Comparison of ENCODE assay signal across 8 cellular contexts in genomic region chr1:154975409-154976205, GRCh38. TPM values are rescaled to one million over a fixed set of nuclear protein-coding genes. Genes with fewer than 3 reads are reported as not detected.
DNase-seq lines count a peak whose midpoint lies in the region; ATAC-seq, FAIRE-seq and TF ChIP-seq lines count a peak whose summit lies in the region.

No MANE protein-coding gene starts in this region.

- dilution Hi-C loops in keratinocyte (cut with MboI; ENCODE audit: extremely low pct_ligation_motif_present, low sequenced_read_pairs) = no loop called here

- no peaks in the 10 kb centered on the region for H4K20me1 ChIP-seq in keratinocyte (ENCODE audit: control insufficient read depth, extremely low read depth, insufficient read depth, low read length)

- peaks cover 43% of the 10 kb centered on the region for H3K79me2 ChIP-seq in keratinocyte (ENCODE audit: control insufficient read depth, insufficient read depth, low read length)

- no peak for FAIRE-seq in keratinocyte (lab: Jason Lieb, UNC)

- no peaks in the 10 kb centered on the region for H3K27me3 ChIP-seq in keratinocyte (ENCODE audit: control insufficient read depth, extremely low read depth, insufficient read depth, low read length)

- no peak for TF ChIP-seq CTCF in keratinocyte (optimal IDR thresholded peaks at IDR 0.05 in 1 of 3, IDR thresholded peaks at IDR 0.05 in 1 of 3, conservative IDR thresholded peaks at IDR 0.05 in 1 of 3; ENCODE audit: extremely low read depth in 1 of 3, insufficient read depth in 2 of 3, low read length in 3 of 3)

- H3K9ac ChIP-seq in keratinocyte (ENCODE audit: control insufficient read depth, extremely low read depth, insufficient read depth, low read length) = peak overlapping the region; percentile 96

- peak overlapping the region; percentile 95 for H3K4me2 ChIP-seq in keratinocyte (ENCODE audit: control insufficient read depth, extremely low read depth, insufficient read depth, low read depth, low read length)

- H3K27ac ChIP-seq in angular gyrus (ENCODE audit: low read depth, low read length) (peak overlapping the region; percentile 94), keratinocyte (ENCODE audit: control insufficient read depth, insufficient read depth, low read length) (peak overlapping the region; percentile 98)

- H3K9me1 ChIP-seq in keratinocyte (ENCODE audit: control insufficient read depth, extremely low read depth, insufficient read depth, low read length) = no peaks in the 10 kb centered on the region

- H3K4me1 ChIP-seq in keratinocyte (ENCODE audit: control insufficient read depth, extremely low read depth, insufficient read depth, low read length) = peaks cover 29% of the 10 kb centered on the region

- H2AFZ ChIP-seq in keratinocyte (ENCODE audit: control insufficient read depth, low read length) = peak overlapping the region; percentile 42

- peak; percentile 46 to 67 for DNase-seq in NOMO-1 (lab: John Stamatoyannopoulos, UW; ENCODE audit: unreplicated experiment in 2 of 2)
- no peak for DNase-seq in NOMO-1 treated with dmso at 0.1 percent for 144 hours (lab: John Stamatoyannopoulos, UW; ENCODE audit: unreplicated experiment)
- DNase-seq in RPMI8226 = peak; percentile 83
- no peak for DNase-seq in keratinocyte (ENCODE audit: low read depth, low spot score)
- DNase-seq in stimulated activated CD4-positive, alpha-beta T cell treated with anti-CD3 and anti-CD28 coated beads, Interleukin-4, amount 100 ng/mL, for 48 hours (ENCODE audit: low read depth in 2 of 2) = peak; percentile 45 to 57
- DNase-seq in NCI-H1694 (lab: John Stamatoyannopoulos, UW) = no peak

- no peak for ATAC-seq in GM21381 (IDR thresholded peaks at IDR 0.05; ENCODE audit: unreplicated experiment)

- H3K4me3 ChIP-seq in keratinocyte (ENCODE audit: control insufficient read depth in 2 of 3, extremely low read depth in 1 of 3, insufficient read depth in 2 of 3, low read depth in 1 of 3, low read length in 3 of 3) = peak overlapping the region; percentile 57 to 98 (median 82)

- H3K9me3 ChIP-seq in keratinocyte (ENCODE audit: control insufficient read depth, low read depth, low read length) = no peaks in the 10 kb centered on the region

- H3K36me3 ChIP-seq in keratinocyte (ENCODE audit: control insufficient read depth in 2 of 2, extremely low read depth in 1 of 2, insufficient read depth in 2 of 2, low read length in 2 of 2) = peaks cover 0 to 10% of the 10 kb centered on the region in 2 experiments

RNA-seq across cellular contexts. Expression of gene CKS1B, which starts 1.1 kb away (rescaled TPM):
- 133 to 300 TPM (median 217 TPM) in 3 replicates for polyA plus RNA-seq in keratinocyte
- polyA plus RNA-seq in keratinocyte (2011; ENCODE audit: low read depth) = 8.8 TPM
- polyA plus RNA-seq in keratinocyte (2011; cell fraction: cytosol; rRNA removed) = 204 and 245 TPM in 2 replicates
- 66.6 and 66.9 TPM in 2 replicates for polyA plus RNA-seq in keratinocyte (2011; cell fraction: nucleus; rRNA removed)
- 78.8 and 129 TPM in 2 replicates for polyA plus RNA-seq in keratinocyte (2012; ENCODE audit: low replicate concordance)
- polyA minus RNA-seq in keratinocyte = 75.8 to 128 TPM (median 83.8 TPM) in 3 replicates
- polyA minus RNA-seq in keratinocyte (2011; cell fraction: cytosol; rRNA and poly(A)+ RNA removed) = 44.7 TPM
- 10.4 and 19.9 TPM in 2 replicates for polyA minus RNA-seq in keratinocyte (2011; cell fraction: nucleus; rRNA and poly(A)+ RNA removed)

RNA-seq across cellular contexts. Expression of gene SHC1, which starts 5.1 kb away (rescaled TPM):
- polyA plus RNA-seq in keratinocyte = 245 to 385 TPM (median 272 TPM) in 3 replicates
- 41.9 TPM for polyA plus RNA-seq in keratinocyte (2011; ENCODE audit: low read depth)
- 316 and 399 TPM in 2 replicates for polyA plus RNA-seq in keratinocyte (2011; cell fraction: cytosol; rRNA removed)
- polyA plus RNA-seq in keratinocyte (2011; cell fraction: nucleus; rRNA removed) = 637 and 800 TPM in 2 replicates
- 195 and 241 TPM in 2 replicates for polyA plus RNA-seq in keratinocyte (2012; ENCODE audit: low replicate concordance)
- polyA minus RNA-seq in keratinocyte = 280 to 465 TPM (median 409 TPM) in 3 replicates
- 214 TPM for polyA minus RNA-seq in keratinocyte (2011; cell fraction: cytosol; rRNA and poly(A)+ RNA removed)
- 152 and 244 TPM in 2 replicates for polyA minus RNA-seq in keratinocyte (2011; cell fraction: nucleus; rRNA and poly(A)+ RNA removed)

RNA-seq across cellular contexts. Expression of gene FLAD1, which starts 7.5 kb away (rescaled TPM):
- polyA plus RNA-seq in keratinocyte = 44.7 to 101 TPM (median 51.4 TPM) in 3 replicates
- polyA plus RNA-seq in keratinocyte (2011; ENCODE audit: low read depth) = 39.1 TPM
- polyA plus RNA-seq in keratinocyte (2011; cell fraction: cytosol; rRNA removed) = 46.5 and 61.9 TPM in 2 replicates
- polyA plus RNA-seq in keratinocyte (2011; cell fraction: nucleus; rRNA removed) = 99.8 and 124 TPM in 2 replicates
- 54.2 and 66.7 TPM in 2 replicates for polyA plus RNA-seq in keratinocyte (2012; ENCODE audit: low replicate concordance)
- 68.7 to 133 TPM (median 68.8 TPM) in 3 replicates for polyA minus RNA-seq in keratinocyte
- 74.1 TPM for polyA minus RNA-seq in keratinocyte (2011; cell fraction: cytosol; rRNA and poly(A)+ RNA removed)
- 39.9 and 40.5 TPM in 2 replicates for polyA minus RNA-seq in keratinocyte (2011; cell fraction: nucleus; rRNA and poly(A)+ RNA removed)

RNA-seq across cellular contexts. Expression of gene PYGO2, which starts 14.0 kb away (rescaled TPM):
- polyA plus RNA-seq in keratinocyte = 15.1 to 22.3 TPM (median 15.9 TPM) in 3 replicates
- 2.4 TPM for polyA plus RNA-seq in keratinocyte (2011; ENCODE audit: low read depth)
- polyA plus RNA-seq in keratinocyte (2011; cell fraction: cytosol; rRNA removed) = 15.2 and 15.6 TPM in 2 replicates
- 33.6 and 33.8 TPM in 2 replicates for polyA plus RNA-seq in keratinocyte (2011; cell fraction: nucleus; rRNA removed)
- polyA plus RNA-seq in keratinocyte (2012; ENCODE audit: low replicate concordance) = 16.4 and 18.9 TPM in 2 replicates
- 15.5 to 20.0 TPM (median 15.6 TPM) in 3 replicates for polyA minus RNA-seq in keratinocyte
- polyA minus RNA-seq in keratinocyte (2011; cell fraction: cytosol; rRNA and poly(A)+ RNA removed) = 20.5 TPM
- 10.2 and 12.9 TPM in 2 replicates for polyA minus RNA-seq in keratinocyte (2011; cell fraction: nucleus; rRNA and poly(A)+ RNA removed)

RNA-seq across cellular contexts. Expression of gene LENEP, which starts 17.8 kb away (rescaled TPM):
- not detected in 3 replicates for polyA plus RNA-seq in keratinocyte
- not detected for polyA plus RNA-seq in keratinocyte (2011; ENCODE audit: low read depth)
- polyA plus RNA-seq in keratinocyte (2011; cell fraction: cytosol; rRNA removed) = not detected in 2 replicates
- polyA plus RNA-seq in keratinocyte (2011; cell fraction: nucleus; rRNA removed) = 0.51 TPM in 1 of 2 replicates, not detected in the other
- not detected in 2 replicates for polyA plus RNA-seq in keratinocyte (2012; ENCODE audit: low replicate concordance)
- 1.2 to 1.5 TPM in 2 of 3 replicates, not detected in the other for polyA minus RNA-seq in keratinocyte
- not detected for polyA minus RNA-seq in keratinocyte (2011; cell fraction: cytosol; rRNA and poly(A)+ RNA removed)
- polyA minus RNA-seq in keratinocyte (2011; cell fraction: nucleus; rRNA and poly(A)+ RNA removed) = not detected in 2 replicates

Comparison
In these comparisons a context has a peak if more than half of its experiments do, and no peak if none do; other contexts are left out.
1. DNase-seq: peak in NOMO-1 (2 of 2), RPMI8226 (single experiment) and stimulated activated CD4-positive, alpha-beta T cell treated with anti-CD3 and anti-CD28 coated beads, Interleukin-4, amount 100 ng/mL, for 48 hours (2 of 2); none in NOMO-1 treated with dmso at 0.1 percent for 144 hours (single experiment), keratinocyte (single experiment) and NCI-H1694 (single experiment).